ENCODE assay signal across 8 cellular contexts in the genomic region with DNA sequence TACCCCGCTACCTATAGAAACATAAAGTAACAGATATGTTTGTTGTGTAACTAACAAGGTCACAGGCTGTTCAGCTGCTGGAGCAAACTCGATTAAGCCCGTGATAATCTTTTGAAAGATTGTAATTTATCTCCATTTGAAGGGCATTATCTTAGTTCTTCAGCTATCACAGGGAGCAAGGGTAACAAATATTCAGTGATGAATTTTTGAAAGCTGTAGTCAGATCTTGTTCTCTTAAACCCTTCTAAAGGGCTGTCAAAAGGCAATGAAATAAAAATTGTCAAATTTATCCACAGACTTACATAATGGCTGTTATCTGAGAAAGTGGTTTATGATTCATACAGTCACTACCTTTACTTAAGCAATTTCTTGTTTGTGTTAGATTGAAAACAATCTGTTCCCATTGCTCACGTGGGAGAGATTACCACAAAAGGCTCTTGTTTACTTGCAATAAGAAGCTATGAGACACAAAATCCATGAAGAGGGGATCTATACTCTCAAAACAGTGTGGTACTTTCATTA.
DNase-seq lines count a peak whose midpoint lies in the region; FAIRE-seq lines count a peak whose summit lies in the region.
"Had no signal": no experiment of that assay in that cellular context is flagged by ENCODE, and none has a peak within 500 bp of the region (broad histone marks: within the 10 kb centered on the region; RNA-seq: fewer than 3 reads in every experiment).

No MANE protein-coding gene starts in this region.

- no peak for FAIRE-seq in RCC 7860 (lab: Jason Lieb, UNC)

- no peaks in the 10 kb centered on the region for H3K9me3 ChIP-seq in MG63
- H3K9me3 ChIP-seq: thyroid gland had no signal

- DNase-seq in H4 (ENCODE audit: low spot score) (peak; percentile 75), RCC 7860 (ENCODE audit: low spot score) (peak; percentile 8), fibroblast of the conjunctiva (ENCODE audit: low read depth) (peak; percentile 36), skeletal muscle cell (ENCODE audit: low read depth) (peak; percentile 82), RPMI8226 (no peak), MG63 (no peak)
- DNase-seq in activated CD4-positive, CD25-positive, alpha-beta regulatory T cell (lab: John Stamatoyannopoulos, UW) = no peak
- DNase-seq: thyroid gland had no signal

- no peaks in the 10 kb centered on the region for H3K27me3 ChIP-seq in MG63
- H3K27me3 ChIP-seq: thyroid gland had no signal

- no peak overlapping the region for H3K4me3 ChIP-seq in skeletal muscle cell (ENCODE audit: low read depth, low read length)
- no peak overlapping the region for H3K4me3 ChIP-seq in MG63
- H3K4me3 ChIP-seq: thyroid gland had no signal

- no peaks in the 10 kb centered on the region for H3K36me3 ChIP-seq in MG63
- H3K36me3 ChIP-seq: thyroid gland had no signal

Comparison
In these comparisons a context has a peak if more than half of its experiments do, and no peak if none do; other contexts are left out.
1. DNase-seq: peak in H4 (single experiment), RCC 7860 (single experiment), fibroblast of the conjunctiva (single experiment) and skeletal muscle cell (single experiment); none in RPMI8226 (single experiment), activated CD4-positive, CD25-positive, alpha-beta regulatory T cell (0 of 4) and MG63 (single experiment).